ENCODE assay signal across 1 cellular context in genomic region chr1:98660941-98661543, GRCh38.
TF ChIP-seq lines count a peak whose summit lies in the region.

No MANE protein-coding gene starts in this region.

TF ChIP-seq in GM23338, 12 proteins besides CTCF, POLR2A, EP300 and RAD21 (continued from another document):
- TF ChIP-seq ZNF462 (CRISPR knock-in tag; IDR thresholded peaks at IDR 0.05): no peak
TF ChIP-seq in GM23338: peak in this region for 1.
